12 cellular contexts compared by ENCODE assay signal in the genomic region with DNA sequence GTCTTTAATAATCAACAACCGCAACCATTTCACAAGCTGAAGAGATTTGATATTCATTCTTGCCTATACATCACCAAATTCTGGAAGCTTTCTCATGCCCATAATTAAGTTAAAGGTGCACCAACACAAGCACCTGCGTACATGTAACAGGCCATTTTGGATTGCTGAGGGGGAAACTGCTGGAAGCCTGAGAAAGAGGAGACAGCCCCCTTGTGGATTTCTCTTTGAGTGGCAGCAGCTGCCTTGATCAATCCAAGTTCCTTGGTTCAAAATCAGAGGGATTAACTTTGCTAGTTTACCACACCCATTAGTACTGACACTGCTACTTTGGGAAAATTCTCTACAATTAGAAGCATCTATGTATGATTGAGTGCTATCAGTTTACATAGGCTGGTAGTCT.
DNase-seq lines count a peak whose midpoint lies in the region; ATAC-seq and TF ChIP-seq lines count a peak whose summit lies in the region.
"Had no signal": no experiment of that assay in that cellular context is flagged by ENCODE, and none has a peak within 500 bp of the region (broad histone marks: within the 10 kb centered on the region; RNA-seq: fewer than 3 reads in every experiment).

No MANE protein-coding gene starts in this region.

- TF ChIP-seq CTCF in chondrocyte (IDR thresholded peaks at IDR 0.05) = peak; percentile 28
- peak; percentile 58 for TF ChIP-seq CTCF in neural crest cell (conservative IDR thresholded peaks at IDR 0.05)

- DNase-seq in Jurkat, Clone E6-1 (ENCODE audit: low read depth, low spot score) = peak; percentile 6
- DNase-seq in NCI-H82 (lab: John Stamatoyannopoulos, UW) (peak; percentile 79), chondrocyte (ENCODE audit: low spot score) (no peak), neural crest cell (ENCODE audit: low read depth, low spot score) (peak; percentile 5), cerebellum (ENCODE audit: low spot score) (no peak)
- DNase-seq in activated CD4-positive, alpha-beta memory T cell treated with anti-CD3 and anti-CD28 coated beads for 36 hours = no peak
- no peak for DNase-seq in activated T-helper 1 cell treated with anti-CD3 and anti-CD28 coated beads, Interleukin-12 subunit alpha, Interleukin-12 subunit beta, Interleukin-2, Interleukin-4 antibody, amounts not matched to agents 30 ng/mL and 10 ng/mL and 1 ng/mL, durations not matched to agents 14 hours and 24 hours and 36 hours (ENCODE audit: low spot score)
- DNase-seq: activated T-cell treated with anti-CD3 and anti-CD28 coated beads, Interleukin-2, amount 50 U/mL, for 4 hours; cerebellar nuclear complex; naive B cell; stimulated activated CD4-positive, alpha-beta T cell treated with anti-CD3 and anti-CD28 coated beads, Interleukin-4, amount 100 ng/mL, for 24 hours had no signal

- no peak overlapping the region for H3K4me3 ChIP-seq in Jurkat, Clone E6-1 (ENCODE audit: low read length)

- H3K27ac Mint-ChIP-seq in chondrocyte (ENCODE audit: unreplicated experiment) (no peak overlapping the region), neural crest cell (ENCODE audit: unreplicated experiment) (no peak overlapping the region)
- no peak overlapping the region for H3K27ac Mint-ChIP-seq in activated CD4-positive, alpha-beta memory T cell treated with anti-CD3 and anti-CD28 coated beads for 36 hours
- no peak overlapping the region for H3K27ac Mint-ChIP-seq in activated T-helper 1 cell treated with anti-CD3 and anti-CD28 coated beads, Interleukin-12 subunit alpha, Interleukin-12 subunit beta, Interleukin-2, Interleukin-4 antibody, amounts not matched to agents 30 ng/mL and 10 ng/mL and 1 ng/mL, durations not matched to agents 14 hours and 24 hours and 36 hours
- H3K27ac Mint-ChIP-seq: naive B cell had no signal

- intact Hi-C loops in activated CD4-positive, alpha-beta memory T cell treated with anti-CD3 and anti-CD28 coated beads for 36 hours (cut with micrococcal nuclease) = no loop called here
- intact Hi-C loops in activated T-helper 1 cell treated with anti-CD3 and anti-CD28 coated beads, Interleukin-12 subunit alpha, Interleukin-12 subunit beta, Interleukin-2, Interleukin-4 antibody, amounts not matched to agents 30 ng/mL and 10 ng/mL and 1 ng/mL, durations not matched to agents 14 hours and 24 hours and 36 hours (cut with micrococcal nuclease) = no loop called here

- no peak for ATAC-seq in GM18517 (IDR thresholded peaks at IDR 0.05; ENCODE audit: unreplicated experiment)
- ATAC-seq: activated T-cell treated with anti-CD3 and anti-CD28 coated beads, Interleukin-2, amount 50 U/mL, for 4 hours had no signal

- POLR2A ChIA-PET in activated CD4-positive, alpha-beta memory T cell treated with anti-CD3 and anti-CD28 coated beads for 36 hours (lab: Charles Lee) = no interaction called here

- CTCF ChIA-PET in activated CD4-positive, alpha-beta memory T cell treated with anti-CD3 and anti-CD28 coated beads for 36 hours (lab: Charles Lee) = no interaction called here

- H3K9me3 Mint-ChIP-seq in chondrocyte (ENCODE audit: low read depth) (peaks cover 6% of the 10 kb centered on the region), neural crest cell (no peaks in the 10 kb centered on the region)
- peaks cover 17% of the 10 kb centered on the region for H3K9me3 Mint-ChIP-seq in activated CD4-positive, alpha-beta memory T cell treated with anti-CD3 and anti-CD28 coated beads for 36 hours
- peaks cover 20% of the 10 kb centered on the region for H3K9me3 Mint-ChIP-seq in activated T-helper 1 cell treated with anti-CD3 and anti-CD28 coated beads, Interleukin-12 subunit alpha, Interleukin-12 subunit beta, Interleukin-2, Interleukin-4 antibody, amounts not matched to agents 30 ng/mL and 10 ng/mL and 1 ng/mL, durations not matched to agents 14 hours and 24 hours and 36 hours

- H3K4me1 Mint-ChIP-seq in chondrocyte (ENCODE audit: low read depth) = peaks cover 9% of the 10 kb centered on the region
- peaks cover 15% of the 10 kb centered on the region for H3K4me1 Mint-ChIP-seq in neural crest cell
- no peaks in the 10 kb centered on the region for H3K4me1 Mint-ChIP-seq in activated CD4-positive, alpha-beta memory T cell treated with anti-CD3 and anti-CD28 coated beads for 36 hours (ENCODE audit: low read depth)
- no peaks in the 10 kb centered on the region for H3K4me1 Mint-ChIP-seq in activated T-helper 1 cell treated with anti-CD3 and anti-CD28 coated beads, Interleukin-12 subunit alpha, Interleukin-12 subunit beta, Interleukin-2, Interleukin-4 antibody, amounts not matched to agents 30 ng/mL and 10 ng/mL and 1 ng/mL, durations not matched to agents 14 hours and 24 hours and 36 hours (ENCODE audit: low read depth)
- H3K4me1 Mint-ChIP-seq: naive B cell had no signal

- H3K27me3 Mint-ChIP-seq in chondrocyte (ENCODE audit: low read depth) (peaks cover 1% of the 10 kb centered on the region), neural crest cell (ENCODE audit: low read depth) (no peaks in the 10 kb centered on the region)
- H3K27me3 Mint-ChIP-seq in activated CD4-positive, alpha-beta memory T cell treated with anti-CD3 and anti-CD28 coated beads for 36 hours = no peaks in the 10 kb centered on the region
- no peaks in the 10 kb centered on the region for H3K27me3 Mint-ChIP-seq in activated T-helper 1 cell treated with anti-CD3 and anti-CD28 coated beads, Interleukin-12 subunit alpha, Interleukin-12 subunit beta, Interleukin-2, Interleukin-4 antibody, amounts not matched to agents 30 ng/mL and 10 ng/mL and 1 ng/mL, durations not matched to agents 14 hours and 24 hours and 36 hours (ENCODE audit: insufficient read depth)
- H3K27me3 Mint-ChIP-seq: naive B cell had no signal

- H3K4me3 Mint-ChIP-seq in chondrocyte (ENCODE audit: unreplicated experiment) (no peak overlapping the region), neural crest cell (no peak overlapping the region)
- no peak overlapping the region for H3K4me3 Mint-ChIP-seq in activated CD4-positive, alpha-beta memory T cell treated with anti-CD3 and anti-CD28 coated beads for 36 hours
- H3K4me3 Mint-ChIP-seq in activated T-helper 1 cell treated with anti-CD3 and anti-CD28 coated beads, Interleukin-12 subunit alpha, Interleukin-12 subunit beta, Interleukin-2, Interleukin-4 antibody, amounts not matched to agents 30 ng/mL and 10 ng/mL and 1 ng/mL, durations not matched to agents 14 hours and 24 hours and 36 hours = no peak overlapping the region
- H3K4me3 Mint-ChIP-seq: activated T-cell treated with anti-CD3 and anti-CD28 coated beads, Interleukin-2, amount 50 U/mL, for 4 hours; naive B cell had no signal

- no peaks in the 10 kb centered on the region for H3K36me3 Mint-ChIP-seq in chondrocyte (ENCODE audit: low read depth)
- H3K36me3 Mint-ChIP-seq in neural crest cell (ENCODE audit: low read depth) = peaks cover 3% of the 10 kb centered on the region
- H3K36me3 Mint-ChIP-seq in activated CD4-positive, alpha-beta memory T cell treated with anti-CD3 and anti-CD28 coated beads for 36 hours = no peaks in the 10 kb centered on the region
- H3K36me3 Mint-ChIP-seq in activated T-helper 1 cell treated with anti-CD3 and anti-CD28 coated beads, Interleukin-12 subunit alpha, Interleukin-12 subunit beta, Interleukin-2, Interleukin-4 antibody, amounts not matched to agents 30 ng/mL and 10 ng/mL and 1 ng/mL, durations not matched to agents 14 hours and 24 hours and 36 hours (ENCODE audit: low read depth) = no peaks in the 10 kb centered on the region
- H3K36me3 Mint-ChIP-seq: naive B cell had no signal

Comparison
In these comparisons a context has a peak if more than half of its experiments do, and no peak if none do; other contexts are left out.
1. DNase-seq: peak in Jurkat, Clone E6-1 (single experiment), NCI-H82 (single experiment) and neural crest cell (single experiment); none in chondrocyte (single experiment), cerebellum (single experiment), activated CD4-positive, alpha-beta memory T cell treated with anti-CD3 and anti-CD28 coated beads for 36 hours (single experiment) and activated T-helper 1 cell treated with anti-CD3 and anti-CD28 coated beads, Interleukin-12 subunit alpha, Interleukin-12 subunit beta, Interleukin-2, Interleukin-4 antibody, amounts not matched to agents 30 ng/mL and 10 ng/mL and 1 ng/mL, durations not matched to agents 14 hours and 24 hours and 36 hours (single experiment).